Comparison of ENCODE assay signal across 20 cellular contexts in the genomic region with DNA sequence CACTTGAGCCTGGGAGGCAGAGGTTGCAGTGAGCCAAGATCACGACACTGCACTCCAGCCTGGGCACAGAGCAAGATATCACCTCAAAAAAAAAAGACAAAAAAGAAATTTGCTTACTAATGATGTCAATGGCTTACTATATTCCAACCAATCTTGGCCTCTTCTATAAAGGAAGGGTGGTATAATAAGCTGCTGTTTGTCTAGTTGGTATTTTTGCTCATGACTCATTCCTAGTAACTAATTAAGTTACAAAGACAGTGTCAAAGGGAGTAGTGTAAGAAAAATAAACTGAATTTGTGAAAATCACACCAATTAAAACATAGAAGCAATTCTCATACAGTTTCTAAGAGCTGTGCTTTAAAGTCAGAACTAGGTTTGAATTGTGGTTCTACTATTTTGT.
"Had no signal": no experiment of that assay in that cellular context is flagged by ENCODE, and none has a peak within 500 bp of the region (broad histone marks: within the 10 kb centered on the region; RNA-seq: fewer than 3 reads in every experiment).

No MANE protein-coding gene starts in this region.

- H3K9me3 Mint-ChIP-seq: activated CD4-positive, alpha-beta T cell treated with anti-CD3 and anti-CD28 coated beads, Interleukin-2, amount 10 ng/mL, durations not matched to agents 24 days and 14 days; activated naive CD8-positive, alpha-beta T cell treated with anti-CD3 and anti-CD28 coated beads for 36 hours; immature natural killer cell; natural killer cell had no signal

- ATAC-seq: activated CD8-positive, alpha-beta T cell treated with anti-CD3 and anti-CD28 coated beads, Interleukin-2, amount 10 ng/mL, durations not matched to agents 7 days and 5 days; natural killer cell; stimulated activated naive CD8-positive, alpha-beta T cell treated with anti-CD3 and anti-CD28 coated beads, Interleukin-15, Interleukin-2, amounts not matched to agents 100 U/mL and 50 U/mL, for 24 hours had no signal

- H3K4me1 ChIP-seq: vagina had no signal

- H3K27ac ChIP-seq: brain microvascular endothelial cell, transverse colon, vagina had no signal

- DNase-seq: activated CD4-positive, alpha-beta T cell treated with anti-CD3 and anti-CD28 coated beads, Interleukin-2, amount 10 ng/mL, durations not matched to agents 24 days and 14 days; activated CD4-positive, CD25-positive, alpha-beta regulatory T cell; activated CD8-positive, alpha-beta memory T cell treated with anti-CD3 and anti-CD28 coated beads, Interleukin-2, amount 50 U/mL, for 4 hours; activated CD8-positive, alpha-beta T cell treated with anti-CD3 and anti-CD28 coated beads, Interleukin-2, amount 10 ng/mL, durations not matched to agents 7 days and 5 days; activated gamma-delta T cell treated with Interleukin-2 at 50 U/mL for 16 hours; activated naive CD8-positive, alpha-beta T cell treated with anti-CD3 and anti-CD28 coated beads for 36 hours; activated T-cell treated with anti-CD3 and anti-CD28 coated beads, Interleukin-2, amount 50 U/mL, for 48 hours; amygdala; brain microvascular endothelial cell; effector CD8-positive, alpha-beta T cell; foreskin fibroblast; immature natural killer cell; mammary epithelial cell; natural killer cell; nucleus accumbens; right lobe of liver; stimulated activated naive CD8-positive, alpha-beta T cell treated with anti-CD3 and anti-CD28 coated beads, Interleukin-15, Interleukin-2, amounts not matched to agents 100 U/mL and 50 U/mL, for 24 hours; transverse colon had no signal

- H3K27me3 Mint-ChIP-seq: activated CD4-positive, alpha-beta T cell treated with anti-CD3 and anti-CD28 coated beads, Interleukin-2, amount 10 ng/mL, durations not matched to agents 24 days and 14 days; activated naive CD8-positive, alpha-beta T cell treated with anti-CD3 and anti-CD28 coated beads for 36 hours; progenitor cell of endocrine pancreas had no signal

- H3K36me3 ChIP-seq: brain microvascular endothelial cell, right lobe of liver had no signal

- H3K27me3 ChIP-seq: brain microvascular endothelial cell, right lobe of liver, transverse colon, vagina had no signal

- H3K9me3 ChIP-seq: transverse colon, vagina had no signal

- H3K4me1 Mint-ChIP-seq: activated CD4-positive, alpha-beta T cell treated with anti-CD3 and anti-CD28 coated beads, Interleukin-2, amount 10 ng/mL, durations not matched to agents 24 days and 14 days; activated naive CD8-positive, alpha-beta T cell treated with anti-CD3 and anti-CD28 coated beads for 36 hours had no signal

- H3K27ac Mint-ChIP-seq: activated CD4-positive, alpha-beta T cell treated with anti-CD3 and anti-CD28 coated beads, Interleukin-2, amount 10 ng/mL, durations not matched to agents 24 days and 14 days; activated CD8-positive, alpha-beta T cell treated with anti-CD3 and anti-CD28 coated beads, Interleukin-2, amount 10 ng/mL, durations not matched to agents 7 days and 5 days; activated naive CD8-positive, alpha-beta T cell treated with anti-CD3 and anti-CD28 coated beads for 36 hours; natural killer cell; progenitor cell of endocrine pancreas had no signal

- H3K4me3 Mint-ChIP-seq: activated CD4-positive, alpha-beta T cell treated with anti-CD3 and anti-CD28 coated beads, Interleukin-2, amount 10 ng/mL, durations not matched to agents 24 days and 14 days; activated CD8-positive, alpha-beta T cell treated with anti-CD3 and anti-CD28 coated beads, Interleukin-2, amount 10 ng/mL, durations not matched to agents 7 days and 5 days; activated naive CD8-positive, alpha-beta T cell treated with anti-CD3 and anti-CD28 coated beads for 36 hours; immature natural killer cell; natural killer cell had no signal

- H3K4me3 ChIP-seq: transverse colon, vagina had no signal
